ENCODE assay signal across 31 cellular contexts in the genomic region with DNA sequence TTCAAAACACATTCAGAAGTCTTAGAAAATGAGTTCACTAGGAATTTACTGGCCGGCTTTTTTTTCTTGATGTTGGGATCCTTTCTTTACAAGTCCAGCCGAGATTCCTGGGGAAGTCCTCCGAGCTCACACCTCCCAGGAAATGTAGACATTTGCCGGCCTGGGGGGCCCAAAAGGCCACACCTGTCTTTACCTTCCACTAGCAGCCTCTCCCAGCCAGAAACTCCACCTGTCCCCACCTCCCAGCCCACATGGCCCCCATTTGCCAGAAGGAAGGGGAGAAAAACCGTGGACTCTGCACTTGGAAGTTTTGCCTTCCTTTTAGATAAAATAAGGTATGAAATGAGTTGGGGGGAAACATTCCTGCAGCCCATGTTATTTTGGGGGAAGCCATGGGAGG. TPM values are rescaled to one million over a fixed set of nuclear protein-coding genes. Genes with fewer than 3 reads are reported as not detected.
"Had no signal": no experiment of that assay in that cellular context is flagged by ENCODE, and none has a peak within 500 bp of the region (broad histone marks: within the 10 kb centered on the region; RNA-seq: fewer than 3 reads in every experiment).

No MANE protein-coding gene starts in this region.

- H3K36me3 ChIP-seq: lower lobe of right lung, pancreas, prostate gland, right lobe of liver, thyroid gland, transverse colon, upper lobe of right lung had no signal

- H3K27ac Mint-ChIP-seq: mesothelial cell of epicardium; naive thymus-derived CD4-positive, alpha-beta T cell; natural killer cell treated with Interleukin-12 subunit alpha and Interleukin-12 subunit beta and Interleukin-15 and Interleukin-18, amount 100 ng/mL, for 72 hours; stimulated activated memory B cell treated with anti-CD40 and anti-IgM and Interleukin-4, amounts not matched to agents 10 μg/mL and 1 μg/mL and 100 μg/mL, for 72 hours; stimulated activated naive CD8-positive, alpha-beta T cell treated with anti-CD3 and anti-CD28 coated beads, Interleukin-15, amount 100 ng/mL, for 72 hours had no signal

- H3K9me3 ChIP-seq: lower lobe of right lung, mucosa of descending colon, pancreas, prostate gland, right lobe of liver, testis, thyroid gland, transverse colon, upper lobe of right lung had no signal

- DNase-seq: hypothalamus; kidney glomerular epithelial cell; left cardiac atrium; lower lobe of right lung; mammary epithelial cell; mesenchymal stem cell; mucosa of descending colon; naive thymus-derived CD4-positive, alpha-beta T cell; nucleus accumbens; pancreas; posterior cingulate gyrus; right lobe of liver; stimulated activated CD4-positive, alpha-beta T cell treated with anti-CD3 and anti-CD28 coated beads, Interleukin-1b, Interleukin-23, amount 100 ng/mL, for 48 hours; stimulated activated CD4-positive, alpha-beta T cell treated with anti-CD3 and anti-CD28 coated beads, Interleukin-2, amount 100 ng/mL, for 48 hours; stimulated activated CD4-positive, alpha-beta T cell treated with anti-CD3 and anti-CD28 coated beads, Interleukin-4, amount 100 ng/mL, for 4 hours; stimulated activated CD8-positive, alpha-beta memory T cell treated with anti-CD3 and anti-CD28 coated beads, Interleukin-4, amount 100 ng/mL, for 48 hours; stimulated activated naive CD4-positive, alpha-beta T cell treated with Interleukin-2 at 50 U/mL for 16 hours; stimulated activated naive CD8-positive, alpha-beta T cell treated with anti-CD3 and anti-CD28 coated beads, Interleukin-15, amount 100 ng/mL, for 72 hours; substantia nigra; testis; thyroid gland; transverse colon; upper lobe of right lung had no signal

- H3K4me3 ChIP-seq: lower lobe of right lung, mucosa of descending colon, pancreas, prostate gland, right lobe of liver, smooth muscle cell, testis, thyroid gland, transverse colon, upper lobe of right lung had no signal

- H3K4me1 ChIP-seq: lower lobe of right lung, pancreas, prostate gland, right lobe of liver, testis, thyroid gland, transverse colon, upper lobe of right lung had no signal

- ATAC-seq: left cardiac atrium; left lobe of liver; lower lobe of right lung; mucosa of descending colon; naive thymus-derived CD4-positive, alpha-beta T cell; natural killer cell treated with Interleukin-12 subunit alpha and Interleukin-12 subunit beta and Interleukin-15 and Interleukin-18, amount 100 ng/mL, for 72 hours; pancreas; right lobe of liver; stimulated activated memory B cell treated with anti-CD40 and anti-IgM and Interleukin-4, amounts not matched to agents 10 μg/mL and 1 μg/mL and 100 μg/mL, for 72 hours; stimulated activated naive CD8-positive, alpha-beta T cell treated with anti-CD3 and anti-CD28 coated beads, Interleukin-15, amount 100 ng/mL, for 72 hours; upper lobe of right lung had no signal

- H3K36me3 Mint-ChIP-seq: mesothelial cell of epicardium; naive thymus-derived CD4-positive, alpha-beta T cell; natural killer cell treated with Interleukin-12 subunit alpha and Interleukin-12 subunit beta and Interleukin-15 and Interleukin-18, amount 100 ng/mL, for 72 hours; stimulated activated memory B cell treated with anti-CD40 and anti-IgM and Interleukin-4, amounts not matched to agents 10 μg/mL and 1 μg/mL and 100 μg/mL, for 72 hours had no signal

- H3K27me3 ChIP-seq: pancreas, right lobe of liver, testis, thyroid gland had no signal

- H3K9me3 Mint-ChIP-seq: mesothelial cell of epicardium; natural killer cell treated with Interleukin-12 subunit alpha and Interleukin-12 subunit beta and Interleukin-15 and Interleukin-18, amount 100 ng/mL, for 72 hours; stimulated activated memory B cell treated with anti-CD40 and anti-IgM and Interleukin-4, amounts not matched to agents 10 μg/mL and 1 μg/mL and 100 μg/mL, for 72 hours; stimulated activated naive CD8-positive, alpha-beta T cell treated with anti-CD3 and anti-CD28 coated beads, Interleukin-15, amount 100 ng/mL, for 72 hours had no signal

- H3K4me3 Mint-ChIP-seq: mesothelial cell of epicardium; naive thymus-derived CD4-positive, alpha-beta T cell; natural killer cell treated with Interleukin-12 subunit alpha and Interleukin-12 subunit beta and Interleukin-15 and Interleukin-18, amount 100 ng/mL, for 72 hours; stimulated activated memory B cell treated with anti-CD40 and anti-IgM and Interleukin-4, amounts not matched to agents 10 μg/mL and 1 μg/mL and 100 μg/mL, for 72 hours; stimulated activated naive CD8-positive, alpha-beta T cell treated with anti-CD3 and anti-CD28 coated beads, Interleukin-15, amount 100 ng/mL, for 72 hours had no signal

- H3K4me1 Mint-ChIP-seq: naive thymus-derived CD4-positive, alpha-beta T cell; stimulated activated memory B cell treated with anti-CD40 and anti-IgM and Interleukin-4, amounts not matched to agents 10 μg/mL and 1 μg/mL and 100 μg/mL, for 72 hours; stimulated activated naive CD8-positive, alpha-beta T cell treated with anti-CD3 and anti-CD28 coated beads, Interleukin-15, amount 100 ng/mL, for 72 hours had no signal

- H3K4me2 ChIP-seq: smooth muscle cell had no signal

- H3K27ac ChIP-seq: lower lobe of right lung, pancreas, prostate gland, right lobe of liver, testis, thyroid gland, transverse colon, upper lobe of right lung had no signal

RNA-seq across cellular contexts. Expression of a gene that starts 27.6 kb away (rescaled TPM):
- total RNA-seq: left lobe of liver; liver; lower lobe of right lung; mammary epithelial cell; mucosa of descending colon; myocyte; naive thymus-derived CD4-positive, alpha-beta T cell; natural killer cell treated with Interleukin-12 subunit alpha and Interleukin-12 subunit beta and Interleukin-15 and Interleukin-18, amount 100 ng/mL, for 72 hours; right lobe of liver; upper lobe of right lung had no signal
- polyA plus RNA-seq: liver; mammary epithelial cell; naive thymus-derived CD4-positive, alpha-beta T cell; smooth muscle cell had no signal
